In genomic region chr6:85449388-85449817, GRCh38 we compare ENCODE assay signal across 8 cellular contexts. TPM values are rescaled to one million over a fixed set of nuclear protein-coding genes. Genes with fewer than 3 reads are reported as not detected.
DNase-seq lines count a peak whose midpoint lies in the region; ATAC-seq and TF ChIP-seq lines count a peak whose summit lies in the region.

No MANE protein-coding gene starts in this region.

- no peak overlapping the region for H3K27ac ChIP-seq in hepatocyte

- ATAC-seq in GM21723 (IDR thresholded peaks at IDR 0.05; ENCODE audit: unreplicated experiment) (peak; percentile 81), HG02763 (IDR thresholded peaks at IDR 0.05; ENCODE audit: unreplicated experiment) (no peak)

- 2% methylated on average over 22 of the region's 24 CpGs for WGBS in hepatocyte (ENCODE audit: low lambda C conversion rate, missing lambda C conversion rate)

- no peak for TF ChIP-seq CTCF in Loucy (conservative IDR thresholded peaks at IDR 0.05; ENCODE audit: low read length)
- no peak for TF ChIP-seq CTCF in hepatocyte (IDR thresholded peaks at IDR 0.05; ENCODE audit: poor library complexity)

- H3K4me3 ChIP-seq in Loucy (ENCODE audit: low read length, poor library complexity, severe bottlenecking) (peak overlapping the region; percentile 77), adipocyte (ENCODE audit: low read length) (peak overlapping the region; percentile 97), hepatocyte (peak overlapping the region; percentile 66), skeletal muscle satellite cell (ENCODE audit: low read length) (peak overlapping the region; percentile 97)

- H3K9me2 ChIP-seq in Loucy (replicated peaks; ENCODE audit: low read depth, low read length) (no peaks in the 10 kb centered on the region), hepatocyte (replicated peaks; ENCODE audit: insufficient read depth) (no peaks in the 10 kb centered on the region)

- no peaks in the 10 kb centered on the region for H3K27me3 ChIP-seq in Loucy (ENCODE audit: insufficient read depth, low read length, poor library complexity, severe bottlenecking)
- no peaks in the 10 kb centered on the region for H3K27me3 ChIP-seq in adipocyte (replicated peaks; ENCODE audit: control insufficient read depth, insufficient read depth, low read length)
- peaks cover 47% of the 10 kb centered on the region for H3K27me3 ChIP-seq in hepatocyte
- H3K27me3 ChIP-seq in skeletal muscle satellite cell (ENCODE audit: control insufficient read depth, insufficient read depth, low read length): no peaks in the 10 kb centered on the region

- DNase-seq in GM04503 (ENCODE audit: low read depth): peak; percentile 42
- peak; percentile 82 for DNase-seq in adipocyte (ENCODE audit: low read depth)
- no peak for DNase-seq in hepatocyte (ENCODE audit: low spot score)
- no peak for DNase-seq in SHP77 (lab: John Stamatoyannopoulos, UW)

- H3K9me3 ChIP-seq in Loucy (ENCODE audit: insufficient read depth, low read depth, low read length) (no peaks in the 10 kb centered on the region), adipocyte (ENCODE audit: control insufficient read depth, low read length) (no peaks in the 10 kb centered on the region), hepatocyte (ENCODE audit: low read depth) (no peaks in the 10 kb centered on the region), skeletal muscle satellite cell (replicated peaks; ENCODE audit: low read length) (no peaks in the 10 kb centered on the region)

- H3K9ac ChIP-seq in Loucy (ENCODE audit: low read depth, low read length, poor library complexity, severe bottlenecking) (peak overlapping the region; percentile 62), adipocyte (ENCODE audit: low read length) (peak overlapping the region; percentile 95), skeletal muscle satellite cell (ENCODE audit: low read depth, low read length) (peak overlapping the region; percentile 99)

- no peaks in the 10 kb centered on the region for H4K20me1 ChIP-seq in Loucy (ENCODE audit: insufficient read depth, low read length, poor library complexity, severe bottlenecking)
- H4K20me1 ChIP-seq in hepatocyte (ENCODE audit: insufficient read depth, poor library complexity, severe bottlenecking): no peaks in the 10 kb centered on the region

- H3K36me3 ChIP-seq in Loucy (ENCODE audit: insufficient read depth, low read length): no peaks in the 10 kb centered on the region
- H3K36me3 ChIP-seq in adipocyte (ENCODE audit: control insufficient read depth, insufficient read depth, low read length, severe bottlenecking): no peaks in the 10 kb centered on the region
- H3K36me3 ChIP-seq in hepatocyte (replicated peaks; ENCODE audit: insufficient read depth, low read depth): no peaks in the 10 kb centered on the region
- peaks cover 54% of the 10 kb centered on the region for H3K36me3 ChIP-seq in skeletal muscle satellite cell (ENCODE audit: insufficient read depth, low read length)

- H3F3A ChIP-seq in Loucy (ENCODE audit: low read depth): no peaks in the 10 kb centered on the region

- H3K79me2 ChIP-seq in Loucy (ENCODE audit: insufficient read depth, low read length) (no peaks in the 10 kb centered on the region), hepatocyte (no peaks in the 10 kb centered on the region)

- peak overlapping the region; percentile 89 for H3K4me2 ChIP-seq in Loucy (ENCODE audit: low read depth, low read length, poor library complexity, severe bottlenecking)
- H3K4me2 ChIP-seq in hepatocyte: peak overlapping the region; percentile 97
- H3K4me2 ChIP-seq in skeletal muscle satellite cell (ENCODE audit: low read length): peak overlapping the region; percentile 80

- H3K4me1 ChIP-seq in Loucy (ENCODE audit: insufficient read depth, low read length, poor library complexity, severe bottlenecking) (peaks cover 42% of the 10 kb centered on the region), adipocyte (ENCODE audit: control insufficient read depth, insufficient read depth, low read length) (peaks cover 55% of the 10 kb centered on the region), hepatocyte (ENCODE audit: insufficient read depth) (peaks cover 16% of the 10 kb centered on the region), skeletal muscle satellite cell (ENCODE audit: control insufficient read depth, insufficient read depth, low read length) (peaks cover 29% of the 10 kb centered on the region)

- peak overlapping the region; percentile 83 for H2AFZ ChIP-seq in Loucy (ENCODE audit: low read length)
- H2AFZ ChIP-seq in hepatocyte: peak overlapping the region; percentile 77

RNA-seq across cellular contexts. Expression of gene NT5E, which starts 0.5 kb away (rescaled TPM):
- 1.7 and 3.0 TPM in 2 replicates for total RNA-seq in hepatocyte
- polyA plus RNA-seq in hepatocyte: 1.8 and 2.0 TPM in 2 replicates
- total RNA-seq in skeletal muscle satellite cell (2012; rRNA removed): 342 and 377 TPM in 2 replicates

Comparison
In these comparisons a context has a peak if more than half of its experiments do, and no peak if none do; other contexts are left out.
1. DNase-seq: peak in GM04503 (single experiment) and adipocyte (single experiment); none in hepatocyte (single experiment) and SHP77 (0 of 2).
2. Peak in every context shown above with its lines, with median percentiles within 50 percentile points of each other: H3K4me2 ChIP-seq, H3K4me3 ChIP-seq and H3K9ac ChIP-seq.